ENCODE assay signal across 8 cellular contexts in the genomic region with DNA sequence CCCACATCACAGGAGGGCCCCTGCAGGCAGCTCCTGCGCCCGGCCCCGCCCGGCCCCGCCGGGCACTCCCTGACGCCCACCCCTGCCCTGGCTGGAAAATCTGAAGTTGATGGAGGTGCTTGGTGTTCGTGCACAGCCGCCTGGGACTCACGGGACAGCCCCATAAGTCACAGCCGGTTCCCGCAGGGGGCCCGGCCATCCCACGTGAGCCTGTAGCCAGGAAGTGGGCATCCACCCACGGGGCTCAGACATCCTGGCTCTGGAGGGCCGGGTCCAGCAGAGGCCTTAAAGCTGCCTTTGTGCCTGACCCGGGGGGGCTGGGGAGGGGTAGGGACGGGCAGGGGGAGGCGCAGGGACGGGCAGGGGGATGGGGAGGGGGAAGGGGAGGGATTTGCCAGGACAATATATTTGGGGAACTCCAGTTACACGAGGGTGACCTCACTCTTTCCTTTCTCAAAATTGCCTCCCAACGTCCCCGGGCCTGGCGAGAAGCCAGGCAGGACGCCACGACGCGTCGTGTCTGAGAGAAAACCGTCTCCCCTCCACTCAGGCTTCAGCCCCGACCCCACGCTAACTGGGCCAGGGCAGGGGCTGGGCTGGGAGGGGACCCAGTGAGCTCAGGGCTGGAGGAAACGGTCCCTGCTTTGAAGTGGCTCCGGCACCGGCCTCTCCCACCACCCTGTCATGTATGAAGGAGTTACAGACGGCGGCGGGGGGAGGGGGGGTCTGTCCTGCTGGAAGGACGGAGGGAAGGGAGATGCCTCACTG.
DNase-seq lines count a peak whose midpoint lies in the region; ATAC-seq and TF ChIP-seq lines count a peak whose summit lies in the region.

No MANE protein-coding gene starts in this region.

- TF ChIP-seq CTCF in stomach (IDR thresholded peaks at IDR 0.05) (no peak), foreskin keratinocyte (conservative IDR thresholded peaks at IDR 0.05) (no peak)

- POLR2A ChIA-PET in naive thymus-derived CD8-positive, alpha-beta T cell (lab: Charles Lee), result interaction anchor here (0.6 to 7.3 kb wide), 8 partner anchors 9 to 678 kb away, joined by 3 to 153 read pairs (median 4); no protein-coding TSS in a partner anchor

- DNase-seq in T-helper 2 cell treated with Interferon-gamma antibody and Interleukin-4, amounts not matched to agents 5 μg/mL and 100 μg/mL, for 36 hours (ENCODE audit: low spot score), result peak; percentile 96
- DNase-seq in naive thymus-derived CD8-positive, alpha-beta T cell, result peak; percentile 48 to 83 (median 64)
- DNase-seq in stomach (peak; percentile 49), foreskin keratinocyte (no peak), midbrain (lab: John Stamatoyannopoulos, UW) (no peak)

- H3K36me3 Mint-ChIP-seq in T-helper 2 cell treated with Interferon-gamma antibody and Interleukin-4, amounts not matched to agents 5 μg/mL and 100 μg/mL, for 36 hours (ENCODE audit: low read depth), result peaks cover 19% of the 10 kb centered on the region
- H3K36me3 Mint-ChIP-seq in naive thymus-derived CD8-positive, alpha-beta T cell, result peaks cover 11 to 28% (median 21%) of the 10 kb centered on the region in 3 donors

- TF ChIP-seq POLR2A in stomach (IDR thresholded peaks at IDR 0.05), result no peak

- H3K27ac Mint-ChIP-seq in T-helper 2 cell treated with Interferon-gamma antibody and Interleukin-4, amounts not matched to agents 5 μg/mL and 100 μg/mL, for 36 hours, result peak overlapping the region; percentile 86
- peak overlapping the region; percentile 87 to 100 (median 100) for H3K27ac Mint-ChIP-seq in naive thymus-derived CD8-positive, alpha-beta T cell

- TF ChIP-seq EP300 in stomach (IDR thresholded peaks at IDR 0.05), result no peak

- H4K20me1 ChIP-seq in BLaER1 treated with 17β-estradiol and CSF1 and Interleukin-3, amounts not matched to agents 10 nM and 100 nM, result no peaks in the 10 kb centered on the region

- no peaks in the 10 kb centered on the region for H3K9me3 Mint-ChIP-seq in T-helper 2 cell treated with Interferon-gamma antibody and Interleukin-4, amounts not matched to agents 5 μg/mL and 100 μg/mL, for 36 hours
- H3K9me3 Mint-ChIP-seq in naive thymus-derived CD8-positive, alpha-beta T cell, result peaks cover 0 to 12% (median 3%) of the 10 kb centered on the region in 9 donors

- peak; percentile 47 for ATAC-seq in GM21825 (IDR thresholded peaks at IDR 0.05; ENCODE audit: unreplicated experiment)
- ATAC-seq in naive thymus-derived CD8-positive, alpha-beta T cell, result peak; percentile 60
- ATAC-seq in foreskin keratinocyte, result no peak

- H3K4me1 ChIP-seq in BLaER1 treated with 17β-estradiol and CSF1 and Interleukin-3, amounts not matched to agents 10 nM and 100 nM, result peaks cover 78 to 98% (median 93%) of the 10 kb centered on the region in 10 experiments
- peaks cover 3 to 40% (median 19%) of the 10 kb centered on the region in 4 donors for H3K4me1 ChIP-seq in stomach
- no peaks in the 10 kb centered on the region for H3K4me1 ChIP-seq in foreskin keratinocyte

- H3K4me1 Mint-ChIP-seq in T-helper 2 cell treated with Interferon-gamma antibody and Interleukin-4, amounts not matched to agents 5 μg/mL and 100 μg/mL, for 36 hours (ENCODE audit: low read depth), result peaks cover 33% of the 10 kb centered on the region
- peaks cover 27 to 60% (median 53%) of the 10 kb centered on the region in 4 donors for H3K4me1 Mint-ChIP-seq in naive thymus-derived CD8-positive, alpha-beta T cell

- H3K27me3 Mint-ChIP-seq in T-helper 2 cell treated with Interferon-gamma antibody and Interleukin-4, amounts not matched to agents 5 μg/mL and 100 μg/mL, for 36 hours (ENCODE audit: low read depth), result no peaks in the 10 kb centered on the region
- H3K27me3 Mint-ChIP-seq in naive thymus-derived CD8-positive, alpha-beta T cell, result no peaks in the 10 kb centered on the region

- peak overlapping the region; percentile 78 to 94 (median 86) for H3K9ac ChIP-seq in BLaER1 treated with 17β-estradiol and CSF1 and Interleukin-3, amounts not matched to agents 10 nM and 100 nM

- H3K4me3 ChIP-seq in BLaER1 treated with 17β-estradiol and CSF1 and Interleukin-3, amounts not matched to agents 10 nM and 100 nM, result peak overlapping the region; percentile 14 to 60 (median 36); a peak in 15 of 20 replicates
- peak overlapping the region in 2 of 4 donors; percentile 3 to 18 for H3K4me3 ChIP-seq in stomach

- peak overlapping the region; percentile 59 for H3K4me3 Mint-ChIP-seq in T-helper 2 cell treated with Interferon-gamma antibody and Interleukin-4, amounts not matched to agents 5 μg/mL and 100 μg/mL, for 36 hours
- peak overlapping the region; percentile 52 to 77 (median 66) for H3K4me3 Mint-ChIP-seq in naive thymus-derived CD8-positive, alpha-beta T cell

- WGBS in stomach, 5 donors, result 42 to 54% (median 45%) methylated on average over 31 to 39 of the region's 39 CpGs

- H3K4me2 ChIP-seq in BLaER1 treated with 17β-estradiol and CSF1 and Interleukin-3, amounts not matched to agents 10 nM and 100 nM, result peak overlapping the region; percentile 85 to 98 (median 93)

- no peaks in the 10 kb centered on the region for H3K9me3 ChIP-seq in BLaER1 treated with 17β-estradiol and CSF1 and Interleukin-3, amounts not matched to agents 10 nM and 100 nM (replicated peaks in 1 of 11)
- H3K9me3 ChIP-seq in stomach, result no peaks in the 10 kb centered on the region

- H3K27ac ChIP-seq in BLaER1 treated with 17β-estradiol and CSF1 and Interleukin-3, amounts not matched to agents 10 nM and 100 nM, result peak overlapping the region; percentile 90 to 100 (median 97)
- H3K27ac ChIP-seq in angular gyrus (ENCODE audit: low read depth, low read length) (peak overlapping the region; percentile 10), stomach (peak overlapping the region; percentile 67 to 87 (median 83)), foreskin keratinocyte (no peak overlapping the region)

- peaks cover 0 to 20% (median 6%) of the 10 kb centered on the region in 11 experiments; a peak in 10 of 22 replicates for H3K27me3 ChIP-seq in BLaER1 treated with 17β-estradiol and CSF1 and Interleukin-3, amounts not matched to agents 10 nM and 100 nM
- no peaks in the 10 kb centered on the region for H3K27me3 ChIP-seq in stomach
- no peaks in the 10 kb centered on the region for H3K27me3 ChIP-seq in foreskin keratinocyte

- 0 out of 22 replicates have a peak, but pooled peaks cover 0 to 7% (median 0%) of the 10 kb centered on the region in 11 experiments for H3K36me3 ChIP-seq in BLaER1 treated with 17β-estradiol and CSF1 and Interleukin-3, amounts not matched to agents 10 nM and 100 nM
- H3K36me3 ChIP-seq in stomach, result peaks cover 0 to 21% (median 12%) of the 10 kb centered on the region in 4 donors

- intact Hi-C loops in stomach (cut with DNase I; ENCODE audit: low total_unique reads), result no loop called here

Comparison
In these comparisons a context has a peak if more than half of its experiments do, and no peak if none do; other contexts are left out.
1. DNase-seq: peak in T-helper 2 cell treated with Interferon-gamma antibody and Interleukin-4, amounts not matched to agents 5 μg/mL and 100 μg/mL, for 36 hours (single experiment), naive thymus-derived CD8-positive, alpha-beta T cell (10 of 10) and stomach (single experiment); none in foreskin keratinocyte (0 of 2) and midbrain (single experiment).